Comparison of ENCODE assay signal across 8 cellular contexts in genomic region chr20:49384437-49385434, GRCh38.
DNase-seq lines count a peak whose midpoint lies in the region; ATAC-seq and TF ChIP-seq lines count a peak whose summit lies in the region.

No MANE protein-coding gene starts in this region.

- H2AFZ ChIP-seq in KMS-11 (ENCODE audit: low read depth), result no peak overlapping the region

- H3K36me3 ChIP-seq in KMS-11 (ENCODE audit: insufficient read depth) (no peaks in the 10 kb centered on the region), SJCRH30 (no peaks in the 10 kb centered on the region), psoas muscle (ENCODE audit: insufficient read depth in 1 of 2, low read depth in 1 of 2) (no peaks in the 10 kb centered on the region), aorta (ENCODE audit: control insufficient read depth in 1 of 2, insufficient read depth in 2 of 2, low read length in 1 of 2) (no peaks in the 10 kb centered on the region)

- H3K79me2 ChIP-seq in KMS-11 (ENCODE audit: insufficient read depth, low read depth), result no peaks in the 10 kb centered on the region

- H4K20me1 ChIP-seq in KMS-11 (ENCODE audit: insufficient read depth), result no peaks in the 10 kb centered on the region

- H3K9me3 Mint-ChIP-seq in glutamatergic neuron (ENCODE audit: unreplicated experiment), result no peaks in the 10 kb centered on the region

- H3K4me1 Mint-ChIP-seq in glutamatergic neuron (ENCODE audit: low read depth, unreplicated experiment), result no peaks in the 10 kb centered on the region

- no peak overlapping the region for H3K4me3 Mint-ChIP-seq in glutamatergic neuron (ENCODE audit: unreplicated experiment)

- H3K9me3 ChIP-seq in SJCRH30 (replicated peaks), result no peaks in the 10 kb centered on the region
- H3K9me3 ChIP-seq in psoas muscle, result no peaks in the 10 kb centered on the region
- no peaks in the 10 kb centered on the region for H3K9me3 ChIP-seq in aorta (ENCODE audit: control insufficient read depth, low read length)

- H3K27ac Mint-ChIP-seq in glutamatergic neuron (ENCODE audit: unreplicated experiment), result no peak overlapping the region

- intact Hi-C loops in psoas muscle (cut with DNase I) (loop anchor here (5.0 to 10.0 kb wide), 3 partner anchors 37 to 100 kb away; partner anchors contain the start of gene KCNB1 (in 2 of the 2)), aorta (cut with DNase I) (loop anchor here (5.0 kb wide), 1 partner anchor 98 kb away; the partner anchor contains the start of gene KCNB1 (in 2 of the 2))

- H3K27ac ChIP-seq in KMS-11 (no peak overlapping the region), SJCRH30 (no peak overlapping the region), psoas muscle (no peak overlapping the region), aorta (ENCODE audit: low read depth in 1 of 2, low read length in 2 of 2) (no peak overlapping the region)

- DNase-seq in D341Med (ENCODE audit: low spot score) (peak; percentile 91), SJCRH30 (peak; percentile 90 to 95), glutamatergic neuron (peak; percentile 95), psoas muscle (peak; percentile 79 to 82), aorta (peak; percentile 75 to 94)
- peak in 3 of 4 experiments; percentile 14 to 22 (median 14) for DNase-seq in activated naive CD4-positive, alpha-beta T cell (lab: John Stamatoyannopoulos, UW)

- WGBS in psoas muscle, 3 donors, result 61 to 63% (median 62%) methylated on average over 16 of the region's 16 CpGs
- 51 to 53% methylated on average over 16 of the region's 16 CpGs for WGBS in aorta, 2 donors

- peaks cover 2% of the 10 kb centered on the region for H3K27me3 Mint-ChIP-seq in glutamatergic neuron (ENCODE audit: unreplicated experiment)

- no peak overlapping the region for H3K4me2 ChIP-seq in KMS-11

- TF ChIP-seq CTCF in KMS-11 (conservative IDR thresholded peaks at IDR 0.05; ENCODE audit: low read depth, low read length), result peak; percentile 89
- peak; percentile 93 for TF ChIP-seq CTCF in glutamatergic neuron (IDR thresholded peaks at IDR 0.05; ENCODE audit: partially characterized antibody, unreplicated experiment)
- peak; percentile 58 for TF ChIP-seq CTCF in psoas muscle (IDR thresholded peaks at IDR 0.05)

- H3K4me3 ChIP-seq in KMS-11 (IDR thresholded peaks at IDR 0.05; ENCODE audit: insufficient read depth, low read depth, low read length) (no peak overlapping the region), SJCRH30 (no peak overlapping the region), psoas muscle (no peak overlapping the region), aorta (ENCODE audit: low read length in 2 of 2) (no peak overlapping the region)

- H3K27me3 ChIP-seq in KMS-11 (ENCODE audit: insufficient read depth, low read depth) (no peaks in the 10 kb centered on the region; the same call in 1 of the 2 replicates), SJCRH30 (no peaks in the 10 kb centered on the region), psoas muscle (ENCODE audit: insufficient read depth in 3 of 3, low read length in 2 of 3) (no peaks in the 10 kb centered on the region), aorta (ENCODE audit: control insufficient read depth in 1 of 2, insufficient read depth in 2 of 2, low read length in 1 of 2) (no peaks in the 10 kb centered on the region)

- peak in 3 of 4 donors; percentile 44 to 63 (median 53) for ATAC-seq in psoas muscle
- peak; percentile 69 for ATAC-seq in aorta (ENCODE audit: low FRiP score)
- no peak for ATAC-seq in HG03442 (IDR thresholded peaks at IDR 0.05; ENCODE audit: unreplicated experiment)

- H3K36me3 Mint-ChIP-seq in glutamatergic neuron (ENCODE audit: unreplicated experiment), result no peaks in the 10 kb centered on the region

- H3K4me1 ChIP-seq in KMS-11 (ENCODE audit: low read depth, poor library complexity, severe bottlenecking) (no peaks in the 10 kb centered on the region), SJCRH30 (peaks cover 23% of the 10 kb centered on the region), psoas muscle (peaks cover 26% of the 10 kb centered on the region), aorta (ENCODE audit: control insufficient read depth in 1 of 2, insufficient read depth in 2 of 2, low read length in 2 of 2) (no peaks in the 10 kb centered on the region)

- no peak overlapping the region for H3K9ac ChIP-seq in KMS-11

Comparison
In these comparisons a context has a peak if more than half of its experiments do, and no peak if none do; other contexts are left out.
1. DNase-seq: peak in every context shown above with its lines; median percentile 95 in glutamatergic neuron; 92 in SJCRH30; 91 in D341Med; 84 in aorta; 80 in psoas muscle; 14 in activated naive CD4-positive, alpha-beta T cell.